9 cellular contexts compared by ENCODE assay signal in genomic region chr5:179658179-179658856, GRCh38. TPM values are rescaled to one million over a fixed set of nuclear protein-coding genes. Genes with fewer than 3 reads are reported as not detected.
DNase-seq lines count a peak whose midpoint lies in the region; ATAC-seq, FAIRE-seq and TF ChIP-seq lines count a peak whose summit lies in the region.
"Not testable (repeated sequence)": the region's sequence is repeated elsewhere in the genome, so short reads cannot be mapped to it uniquely, and the experiment has no call there.
"Had no signal": no experiment of that assay in that cellular context is flagged by ENCODE, and none has a peak within 500 bp of the region (broad histone marks: within the 10 kb centered on the region; RNA-seq: fewer than 3 reads in every experiment).

No MANE protein-coding gene starts in this region.

- not testable (repeated sequence) for TF ChIP-seq EP300 in A549 (IDR thresholded peaks at IDR 0.05)

- not testable (repeated sequence) for DNase-seq in A549 (ENCODE audit: low read depth in 1 of 2, low spot score in 1 of 2); T-helper 17 cell; iPS DF 6.9 (ENCODE audit: low read depth, low spot score); pancreas
- DNase-seq in cardiac fibroblast (ENCODE audit: low read depth in 2 of 2), result peak; percentile 47 to 53

- H3K27me3 Mint-ChIP-seq in T-helper 17 cell, result not testable (repeated sequence)

- H3K27ac ChIP-seq in A549, result peak overlapping the region; percentile 54 to 83; a peak in 4 of 6 replicates
- not testable (repeated sequence) for H3K27ac ChIP-seq in iPS DF 6.9 (ENCODE audit: low read length); pancreas

- H2AFZ ChIP-seq in Loucy (ENCODE audit: low read length), result not testable (repeated sequence)

- 31% methylated on average over 9 of the region's 29 CpGs for WGBS in A549 (ENCODE audit: missing lambda C conversion rate)
- WGBS in iPS DF 6.9 (ENCODE audit: insufficient coverage, insufficient read length), result no CpG with 5 or more reads among the region's 29 CpGs
- WGBS in pancreas, 2 donors, result 3 to 4% methylated on average over 10 of the region's 29 CpGs

- not testable (repeated sequence) for TF ChIP-seq POLR2A in A549 (IDR thresholded peaks at IDR 0.05; ENCODE audit: low read length)

- intact Hi-C loops in pancreas (cut with DNase I), result not testable (repeated sequence)

- CTCF ChIA-PET in A549 (lab: Yijun Ruan, JAX), result interaction anchor here (0.7 kb wide), 1 partner anchor 74 kb away, joined by 4 read pairs; the partner anchor contains the start of gene MAML1

- H3F3A ChIP-seq in Loucy (ENCODE audit: low read depth), result not testable (repeated sequence)

- not testable (repeated sequence) for TF ChIP-seq CTCF in A549 (IDR thresholded peaks at IDR 0.05); Loucy (conservative IDR thresholded peaks at IDR 0.05; ENCODE audit: low read length); cardiac fibroblast (IDR thresholded peaks at IDR 0.05; ENCODE audit: low read depth, low read length); pancreas (IDR thresholded peaks at IDR 0.05)

- not testable (repeated sequence) for H3K36me3 ChIP-seq in Loucy (ENCODE audit: insufficient read depth, low read length); iPS DF 6.9 (ENCODE audit: control insufficient read depth, insufficient read depth, low read length); pancreas

- H3K4me3 ChIP-seq in A549 (peak overlapping the region; percentile 53), Loucy (ENCODE audit: low read length, poor library complexity, severe bottlenecking) (peak overlapping the region; percentile 71), cardiac fibroblast (replicated peaks in 1 of 2; ENCODE audit: low read depth in 2 of 2, low read length in 2 of 2) (peak overlapping the region; percentile 58 to 60), iPS DF 6.9 (ENCODE audit: low read length) (peak overlapping the region; percentile 27; the same call in 1 of the 2 replicates), pancreas (peak overlapping the region; percentile 20 to 55 (median 34))

- not testable (repeated sequence) for H3K4me1 ChIP-seq in A549; Loucy (ENCODE audit: insufficient read depth, low read length, poor library complexity, severe bottlenecking); iPS DF 6.9 (ENCODE audit: control insufficient read depth, insufficient read depth, low read length); pancreas

- not testable (repeated sequence) for H3K36me3 Mint-ChIP-seq in T-helper 17 cell (ENCODE audit: low read depth)

- H3K27me3 ChIP-seq in Loucy (ENCODE audit: insufficient read depth, low read length, poor library complexity, severe bottlenecking); iPS DF 6.9 (ENCODE audit: control insufficient read depth, insufficient read depth, low read length); pancreas: not testable (repeated sequence)

- H3K9me3 ChIP-seq in A549; Loucy (ENCODE audit: insufficient read depth, low read depth, low read length); T-helper 17 cell (ENCODE audit: control insufficient read depth, low read length, poor library complexity, severe bottlenecking); iPS DF 6.9 (ENCODE audit: control insufficient read depth, insufficient read depth, low read length); pancreas: not testable (repeated sequence)

- H3K4me1 Mint-ChIP-seq in T-helper 17 cell, result not testable (repeated sequence)

- H3K9me2 ChIP-seq in Loucy (replicated peaks; ENCODE audit: low read depth, low read length), result not testable (repeated sequence)

- TF ChIP-seq RAD21 in A549 (conservative IDR thresholded peaks at IDR 0.05 in 1 of 2, IDR thresholded peaks at IDR 0.05 in 1 of 2), result not testable (repeated sequence)

- H3K4me2 ChIP-seq in A549 (peak overlapping the region; percentile 88), Loucy (ENCODE audit: low read depth, low read length, poor library complexity, severe bottlenecking) (peak overlapping the region; percentile 62)

- FAIRE-seq in A549 (lab: Jason Lieb, UNC); pancreas (lab: Jason Lieb, UNC): not testable (repeated sequence)

- ATAC-seq in A549 (peak; percentile 75 to 78), GM18511 (IDR thresholded peaks at IDR 0.05; ENCODE audit: unreplicated experiment) (peak; percentile 76), HG02571 (IDR thresholded peaks at IDR 0.05; ENCODE audit: unreplicated experiment) (peak; percentile 48), T-helper 17 cell (peak; percentile 72), pancreas (peak; percentile 47 to 72 (median 66))

- not testable (repeated sequence) for H3K27ac Mint-ChIP-seq in T-helper 17 cell

- peak overlapping the region; percentile 25 for H3K4me3 Mint-ChIP-seq in T-helper 17 cell

- POLR2A ChIA-PET in A549 (lab: Yijun Ruan, JAX), result interaction anchor here (0.6 to 0.7 kb wide), 2 partner anchors 13 to 99 kb away, joined by 3 read pairs; no protein-coding TSS in a partner anchor

- not testable (repeated sequence) for H3K79me2 ChIP-seq in Loucy (ENCODE audit: insufficient read depth, low read length)

- H3K9ac ChIP-seq in Loucy (ENCODE audit: low read depth, low read length, poor library complexity, severe bottlenecking), result peak overlapping the region; percentile 43

- H4K20me1 ChIP-seq in Loucy (ENCODE audit: insufficient read depth, low read length, poor library complexity, severe bottlenecking), result not testable (repeated sequence)

RNA-seq across cellular contexts. Expression of gene CBY3, which starts 22.5 kb away (rescaled TPM):
- not detected in 2 replicates for polyA plus RNA-seq in A549 (2011; rRNA removed)
- not detected in 2 replicates for polyA plus RNA-seq in A549 (2012; cell fraction: cytosol; rRNA removed)
- 0.07 TPM in 1 of 2 replicates, not detected in the other for polyA plus RNA-seq in A549 (2012; cell fraction: nucleus; rRNA removed)
- not detected in 3 replicates for polyA plus RNA-seq in A549 (2017; fragmentation: RNase III; extraction: RNeasy Plus Mini Kit Qiagen cat#74134 plus additional on column Dnase treatment)
- not detected in 2 replicates for polyA minus RNA-seq in A549 (2011; rRNA and poly(A)+ RNA removed)
- not detected for total RNA-seq in T-helper 17 cell
- total RNA-seq in pancreas, result not detected
- polyA plus RNA-seq in pancreas, result not detected
- total RNA-seq: posterior vena cava had no signal

RNA-seq across cellular contexts. Expression of gene HNRNPH1, which starts 34.8 kb away (rescaled TPM):
- polyA plus RNA-seq in A549 (2011; rRNA removed) (511 and 688 TPM in 2 replicates), A549 (2017; fragmentation: RNase III; extraction: RNeasy Plus Mini Kit Qiagen cat#74134 plus additional on column Dnase treatment) (1,576 to 1,720 TPM (median 1,580 TPM) in 3 replicates), pancreas (100 to 1,000 TPM; 341 to 395 TPM)
- polyA plus RNA-seq in A549 (2012; cell fraction: cytosol; rRNA removed), result 178 and 211 TPM in 2 replicates
- 268 and 443 TPM in 2 replicates for polyA plus RNA-seq in A549 (2012; cell fraction: nucleus; rRNA removed)
- polyA minus RNA-seq in A549 (2011; rRNA and poly(A)+ RNA removed), result 579 and 670 TPM in 2 replicates
- total RNA-seq in T-helper 17 cell (1,000 to 10,000 TPM; 1,923 to 1,994 TPM), pancreas (100 to 1,000 TPM; 210 to 384 (median 269) TPM)

RNA-seq across cellular contexts. Expression of gene CANX, which starts 40.4 kb away (rescaled TPM):
- 1,000 and 1,241 TPM in 2 replicates for polyA plus RNA-seq in A549 (2011; rRNA removed)
- 89.4 and 161 TPM in 2 replicates for polyA plus RNA-seq in A549 (2012; cell fraction: cytosol; rRNA removed)
- polyA plus RNA-seq in A549 (2012; cell fraction: nucleus; rRNA removed), result 102 and 118 TPM in 2 replicates
- 364 to 433 TPM (median 402 TPM) in 3 replicates for polyA plus RNA-seq in A549 (2017; fragmentation: RNase III; extraction: RNeasy Plus Mini Kit Qiagen cat#74134 plus additional on column Dnase treatment)
- polyA minus RNA-seq in A549 (2011; rRNA and poly(A)+ RNA removed), result 1,532 and 1,583 TPM in 2 replicates
- total RNA-seq in T-helper 17 cell, result 100 to 1,000 TPM; 235 to 238 TPM
- total RNA-seq in pancreas, result 100 to 1,000 TPM; 353 to 633 (median 516) TPM
- polyA plus RNA-seq in pancreas, result 100 to 1,000 TPM in 1 of 2 donors, 10 to 100 TPM in 1; 66.3 to 117 TPM

Comparison
In these comparisons a context has a peak if more than half of its experiments do, and no peak if none do; other contexts are left out.
1. RNA of gene HNRNPH1, which starts 34.8 kb away (total RNA-seq): 1,923 to 1,994 TPM in T-helper 17 cell; 210 to 384 TPM in pancreas; every median in the first group is over 4 times any median in the second.
2. Peak in every context shown above with its lines, with median percentiles within 50 percentile points of each other: ATAC-seq and H3K4me3 ChIP-seq.